In genomic region chr12:125089083-125089482, GRCh38 we compare ENCODE assay signal across 1 cellular context.
TF ChIP-seq lines count a peak whose summit lies in the region.

No MANE protein-coding gene starts in this region.

TF ChIP-seq in HCT116, 20 proteins besides CTCF, POLR2A, EP300 and RAD21 (continued from another document):
- no peak for TF ChIP-seq ELF1 (IDR thresholded peaks at IDR 0.05; ENCODE audit: borderline replicate concordance, low read depth)
- no peak for TF ChIP-seq ZFX (IDR thresholded peaks at IDR 0.05)
- TF ChIP-seq SRF (IDR thresholded peaks at IDR 0.05; ENCODE audit: low read depth), result no peak
- no peak for TF ChIP-seq POLR2AphosphoS5 (IDR thresholded peaks at IDR 0.05; ENCODE audit: low read depth, low read length)
